ENCODE assay signal across 9 cellular contexts in genomic region chr1:25247829-25248754, GRCh38. TPM values are rescaled to one million over a fixed set of nuclear protein-coding genes. Genes with fewer than 3 reads are reported as not detected.
A peak's percentile ranks its signal among the peaks of the same experiment; 100 is the strongest.
DNase-seq lines count a peak whose midpoint lies in the region; ATAC-seq and TF ChIP-seq lines count a peak whose summit lies in the region.
"Had no signal": no experiment of that assay in that cellular context is flagged by ENCODE, and none has a peak within 500 bp of the region (broad histone marks: within the 10 kb centered on the region; RNA-seq: fewer than 3 reads in every experiment).

No MANE protein-coding gene starts in this region.

- H2AK5ac ChIP-seq in neuronal stem cell (ENCODE audit: low read depth, low read length) = peak overlapping the region; percentile 21

- peak overlapping the region; percentile 95 for H3K18ac ChIP-seq in neuronal stem cell (ENCODE audit: low read length)

- TF ChIP-seq CTCF in heart right ventricle (IDR thresholded peaks at IDR 0.05) = peak in 3 of 9 donors; percentile 13 to 29 (median 24)
- no peak for TF ChIP-seq CTCF in KMS-11 (conservative IDR thresholded peaks at IDR 0.05; ENCODE audit: low read depth, low read length)

- H3K27ac ChIP-seq in heart right ventricle = peak overlapping the region; percentile 67 to 100 (median 99)
- H3K27ac ChIP-seq in KMS-11 = peak overlapping the region; percentile 91
- H3K27ac ChIP-seq in ectodermal cell (ENCODE audit: insufficient read depth, low read depth, low read length, poor library complexity, severe bottlenecking) = peak overlapping the region; percentile 57
- H3K27ac ChIP-seq in neuronal stem cell (replicated peaks; ENCODE audit: low read length) = peak overlapping the region; percentile 85

- no peak for ATAC-seq in heart right ventricle
- ATAC-seq in Right ventricle myocardium superior (ENCODE audit: poor library complexity) = no peak

- H3K4me1 ChIP-seq in heart right ventricle (peaks cover 2 to 40% (median 34%) of the 10 kb centered on the region in 9 donors), KMS-11 (ENCODE audit: low read depth, poor library complexity, severe bottlenecking) (peaks cover 34% of the 10 kb centered on the region), ectodermal cell (ENCODE audit: control insufficient read depth, insufficient read depth, low read length) (peaks cover 5% of the 10 kb centered on the region), neuronal stem cell (ENCODE audit: control insufficient read depth in 2 of 2, insufficient read depth in 1 of 2, low read depth in 1 of 2, low read length in 2 of 2) (peaks cover 2 to 15% of the 10 kb centered on the region in 2 donors)

- no peak overlapping the region for H4K8ac ChIP-seq in neuronal stem cell (ENCODE audit: low read depth, low read length)

- H2BK5ac ChIP-seq in neuronal stem cell (ENCODE audit: low read length) = peak overlapping the region; percentile 87

- peaks cover 7% of the 10 kb centered on the region for H3K79me1 ChIP-seq in neuronal stem cell (ENCODE audit: low read depth, low read length)

- H3K27me3 ChIP-seq in heart right ventricle (no peaks in the 10 kb centered on the region), KMS-11 (ENCODE audit: insufficient read depth, low read depth) (no peaks in the 10 kb centered on the region), ectodermal cell (ENCODE audit: control insufficient read depth, insufficient read depth, low read length, poor library complexity, severe bottlenecking) (no peaks in the 10 kb centered on the region), neuronal stem cell (ENCODE audit: control insufficient read depth in 3 of 3, insufficient read depth in 3 of 3, low read depth in 1 of 3, low read length in 3 of 3) (no peaks in the 10 kb centered on the region)

- H3K14ac ChIP-seq in neuronal stem cell (ENCODE audit: low read length) = peak overlapping the region; percentile 82

- peaks cover 16% of the 10 kb centered on the region; the same call in 1 of the 2 replicates for H4K20me1 ChIP-seq in KMS-11 (ENCODE audit: insufficient read depth)

- no peak overlapping the region for H2BK12ac ChIP-seq in neuronal stem cell (ENCODE audit: low read length)

- H3K36me3 ChIP-seq in heart right ventricle (peaks cover 0 to 36% (median 25%) of the 10 kb centered on the region in 9 donors), KMS-11 (ENCODE audit: insufficient read depth) (peaks cover 24% of the 10 kb centered on the region), ectodermal cell (ENCODE audit: control insufficient read depth, insufficient read depth, low read length) (peaks cover 14% of the 10 kb centered on the region), neuronal stem cell (replicated peaks in 1 of 2; ENCODE audit: control insufficient read depth in 2 of 2, insufficient read depth in 2 of 2, low read length in 2 of 2) (peaks cover 9 to 31% of the 10 kb centered on the region in 2 donors)

- peak overlapping the region; percentile 66 for H2AFZ ChIP-seq in KMS-11 (ENCODE audit: low read depth)
- peak overlapping the region; percentile 97 for H2AFZ ChIP-seq in neuronal stem cell (ENCODE audit: low read length)

- intact Hi-C loops in heart right ventricle (cut with DNase I) (loop anchor here in 2 of 10 donors (5.0 to 10.0 kb wide), 3 partner anchors 89 to 567 kb away; partner anchors contain the start of genes MTFR1L (in 1 of the 2) and TMEM50A (in 1 of the 2)), Right ventricle myocardium superior (cut with DNase I) (loop anchor here (10.0 kb wide), 1 partner anchor 567 kb away; the partner anchor contains the start of gene MTFR1L)

- H3K4me3 ChIP-seq in heart right ventricle (peak overlapping the region; percentile 76 to 96 (median 85)), KMS-11 (IDR thresholded peaks at IDR 0.05; ENCODE audit: insufficient read depth, low read depth, low read length) (peak overlapping the region; percentile 53), ectodermal cell (ENCODE audit: insufficient read depth, low read depth, low read length) (peak overlapping the region; percentile 95), neuronal stem cell (ENCODE audit: low read length in 2 of 2) (peak overlapping the region; percentile 84 to 99)

- H3K9me3 ChIP-seq in heart right ventricle (no peaks in the 10 kb centered on the region), ectodermal cell (ENCODE audit: control insufficient read depth, low read length) (no peaks in the 10 kb centered on the region), neuronal stem cell (replicated peaks in 1 of 2; ENCODE audit: control insufficient read depth in 2 of 2, insufficient read depth in 1 of 2, low read depth in 1 of 2, low read length in 2 of 2) (no peaks in the 10 kb centered on the region)

- DNase-seq in heart right ventricle = no peak
- no peak for DNase-seq in Right ventricle myocardium superior
- DNase-seq in neuronal stem cell (ENCODE audit: low spot score) = no peak
- DNase-seq in NCI-H2107 treated with DMSO at 0.1 percent for 48 hours (lab: John Stamatoyannopoulos, UW; ENCODE audit: unreplicated experiment) = no peak
- DNase-seq in SKM-1 treated with dmso at 0.1 percent for 144 hours (lab: John Stamatoyannopoulos, UW; ENCODE audit: unreplicated experiment) = no peak
- DNase-seq in NCI-H1417 treated with DMSO at 0.1 percent for 48 hours (lab: John Stamatoyannopoulos, UW) = no peak

- no peak overlapping the region for H2BK15ac ChIP-seq in neuronal stem cell (ENCODE audit: low read length)

- H3K9ac ChIP-seq in KMS-11 = peak overlapping the region; percentile 95
- peak overlapping the region; percentile 77 for H3K9ac ChIP-seq in neuronal stem cell (ENCODE audit: low read depth, low read length, poor library complexity)

- peak overlapping the region; percentile 71 for H3K23ac ChIP-seq in neuronal stem cell (ENCODE audit: low read depth, low read length, poor library complexity)

- peaks cover 42% of the 10 kb centered on the region for H3K79me2 ChIP-seq in KMS-11 (ENCODE audit: insufficient read depth, low read depth)

- H2BK120ac ChIP-seq in neuronal stem cell (ENCODE audit: low read depth, low read length) = peak overlapping the region; percentile 72

- H3K4ac ChIP-seq in neuronal stem cell (ENCODE audit: low read length) = no peak overlapping the region

- WGBS in heart right ventricle, 2 donors = 23 to 25% methylated on average over 30 of the region's 30 CpGs
- 25 to 28% methylated on average over 30 of the region's 30 CpGs for WGBS in ectodermal cell, 2 experiments
- no CpG with 5 or more reads among the region's 30 CpGs for WGBS in neuronal stem cell (ENCODE audit: extremely low coverage in 2 of 2, insufficient read length in 2 of 2, insufficient replicate concordance in 1 of 2), 2 donors

- H4K91ac ChIP-seq in neuronal stem cell (ENCODE audit: low read depth, low read length, poor library complexity) = no peak overlapping the region

- H3K4me2 ChIP-seq in KMS-11 = peak overlapping the region; percentile 73
- H3K4me2 ChIP-seq in neuronal stem cell (ENCODE audit: insufficient read depth, low read length, poor library complexity, severe bottlenecking) = peak overlapping the region; percentile 97

RNA-seq across cellular contexts. Expression of gene RSRP1, which starts 0.8 kb away (rescaled TPM):
- 10 to 100 TPM; 21.1 to 47.3 (median 27.7) TPM for total RNA-seq in heart right ventricle
- 100 to 1,000 TPM in 1 of 2 donors, 10 to 100 TPM in 1; 33.1 to 455 TPM for polyA plus RNA-seq in heart right ventricle
- 35.5 TPM for total RNA-seq in Right ventricle myocardium superior
- polyA plus RNA-seq in ectodermal cell (2013, experiment 1 of 4) = 136 TPM
- polyA plus RNA-seq in ectodermal cell (2013, experiment 2 of 4) = 120 TPM
- polyA plus RNA-seq in ectodermal cell (2013, experiment 3 of 4) = 116 TPM
- 129 TPM for polyA plus RNA-seq in ectodermal cell (2013, experiment 4 of 4)
- 46.6 TPM for polyA plus RNA-seq in neuronal stem cell (2013, experiment 1 of 2)
- polyA plus RNA-seq in neuronal stem cell (2013, experiment 2 of 2) = 46.6 TPM

RNA-seq across cellular contexts. Expression of gene SYF2, which starts 15.8 kb away (rescaled TPM):
- total RNA-seq in heart right ventricle (10 to 100 TPM; 28.0 to 39.0 (median 35.6) TPM), Right ventricle myocardium superior (31.1 TPM)
- 10 to 100 TPM; 37.9 to 55.9 TPM for polyA plus RNA-seq in heart right ventricle
- polyA plus RNA-seq in ectodermal cell (2013, experiment 1 of 4) = 54.7 TPM
- 63.1 TPM for polyA plus RNA-seq in ectodermal cell (2013, experiment 2 of 4)
- polyA plus RNA-seq in ectodermal cell (2013, experiment 3 of 4) = 53.5 TPM
- polyA plus RNA-seq in ectodermal cell (2013, experiment 4 of 4) = 63.8 TPM
- polyA plus RNA-seq in neuronal stem cell (2013, experiment 1 of 2) = 69.8 TPM
- polyA plus RNA-seq in neuronal stem cell (2013, experiment 2 of 2) = 71.9 TPM

RNA-seq across cellular contexts. Expression of gene RHD, which starts 24.2 kb away (rescaled TPM):
- total RNA-seq in heart right ventricle = under 1 TPM in 1 of 10 donors, not detected in 9; 0.11 TPM
- polyA plus RNA-seq in heart right ventricle = not detected
- total RNA-seq in Right ventricle myocardium superior = not detected
- not detected for polyA plus RNA-seq in ectodermal cell (2013, experiment 1 of 4)
- polyA plus RNA-seq in ectodermal cell (2013, experiment 2 of 4) = 0.14 TPM
- not detected for polyA plus RNA-seq in ectodermal cell (2013, experiment 3 of 4)
- not detected for polyA plus RNA-seq in ectodermal cell (2013, experiment 4 of 4)
- not detected for polyA plus RNA-seq in neuronal stem cell (2013, experiment 1 of 2)
- 0.06 TPM for polyA plus RNA-seq in neuronal stem cell (2013, experiment 2 of 2)
- total RNA-seq: renal cortical epithelial cell had no signal
